Comparison of ENCODE assay signal across 12 cellular contexts in genomic region chr6:47741807-47742206, GRCh38. TPM values are rescaled to one million over a fixed set of nuclear protein-coding genes. Genes with fewer than 3 reads are reported as not detected.
DNase-seq lines count a peak whose midpoint lies in the region; ATAC-seq and TF ChIP-seq lines count a peak whose summit lies in the region.
"Had no signal": no experiment of that assay in that cellular context is flagged by ENCODE, and none has a peak within 500 bp of the region (broad histone marks: within the 10 kb centered on the region; RNA-seq: fewer than 3 reads in every experiment).

No MANE protein-coding gene starts in this region.

- peaks cover 2% of the 10 kb centered on the region for H3K9me3 Mint-ChIP-seq in activated naive CD4-positive, alpha-beta T cell treated with anti-CD3 and anti-CD28 coated beads for 36 hours

- no peak; the same call in 1 of the 2 replicates for TF ChIP-seq RAD21 in Ishikawa (IDR thresholded peaks at IDR 0.05; ENCODE audit: low read depth)

- H3K27ac Mint-ChIP-seq in activated naive CD4-positive, alpha-beta T cell treated with anti-CD3 and anti-CD28 coated beads for 36 hours, result peak overlapping the region; percentile 59

- no peaks in the 10 kb centered on the region for H3K9me3 ChIP-seq in thoracic aorta

- no peak overlapping the region for H3K4me3 Mint-ChIP-seq in activated naive CD4-positive, alpha-beta T cell treated with anti-CD3 and anti-CD28 coated beads for 36 hours

- no peak overlapping the region for H3K4me3 ChIP-seq in thoracic aorta

- TF ChIP-seq EP300 in Ishikawa (IDR thresholded peaks at IDR 0.05; ENCODE audit: borderline replicate concordance), result peak; percentile 38; the same call in 1 of the 2 replicates

- peaks cover 18% of the 10 kb centered on the region for H3K4me1 Mint-ChIP-seq in activated naive CD4-positive, alpha-beta T cell treated with anti-CD3 and anti-CD28 coated beads for 36 hours (ENCODE audit: low read depth)

- no peak for TF ChIP-seq CTCF in thoracic aorta (IDR thresholded peaks at IDR 0.05)

- peak; percentile 41 for DNase-seq in activated naive CD4-positive, alpha-beta T cell treated with anti-CD3 and anti-CD28 coated beads for 36 hours
- DNase-seq in activated naive CD4-positive, alpha-beta T cell (lab: John Stamatoyannopoulos, UW), result no peak
- DNase-seq in epithelial cell of prostate (ENCODE audit: low read depth, low spot score), result peak; percentile 77
- no peak for DNase-seq in thoracic aorta (ENCODE audit: low spot score)
- DNase-seq in CD1c-positive myeloid dendritic cell (ENCODE audit: extremely low spot score), result no peak
- no peak for DNase-seq in NCI-H1105 (lab: John Stamatoyannopoulos, UW)
- DNase-seq in NCI-H526 (lab: John Stamatoyannopoulos, UW), result no peak
- DNase-seq: AML-193, cortex of kidney, IMR-90 had no signal

- H3K27ac ChIP-seq in epithelial cell of prostate (peak overlapping the region; percentile 43), thoracic aorta (no peak overlapping the region)

- CTCF ChIA-PET in activated naive CD4-positive, alpha-beta T cell treated with anti-CD3 and anti-CD28 coated beads for 36 hours (lab: Charles Lee), result interaction anchor here (1.5 to 1.8 kb wide), 2 partner anchors 37 to 110 kb away, joined by 4 to 6 read pairs; no protein-coding TSS in a partner anchor

- no peaks in the 10 kb centered on the region for H3K27me3 ChIP-seq in thoracic aorta (replicated peaks; ENCODE audit: insufficient read depth)

- peak; percentile 55 for ATAC-seq in thoracic aorta (ENCODE audit: insufficient number of reproducible peaks, low FRiP score, low read depth)

- H3K27me3 Mint-ChIP-seq in activated naive CD4-positive, alpha-beta T cell treated with anti-CD3 and anti-CD28 coated beads for 36 hours (ENCODE audit: low read depth), result peaks cover 8% of the 10 kb centered on the region

- no peaks in the 10 kb centered on the region for H3K4me1 ChIP-seq in thoracic aorta (ENCODE audit: control insufficient read depth in 1 of 2, low read depth in 2 of 2)

- intact Hi-C loops in activated naive CD4-positive, alpha-beta T cell treated with anti-CD3 and anti-CD28 coated beads for 36 hours (cut with micrococcal nuclease), result loop anchor here (1.0 to 5.0 kb wide), 8 partner anchors 7 to 500 kb away; partner anchors contain the start of gene CD2AP

- no peaks in the 10 kb centered on the region for H3K36me3 ChIP-seq in thoracic aorta

- no peaks in the 10 kb centered on the region for H3K36me3 Mint-ChIP-seq in activated naive CD4-positive, alpha-beta T cell treated with anti-CD3 and anti-CD28 coated beads for 36 hours (ENCODE audit: low read depth)

TF ChIP-seq in Ishikawa, 13 proteins besides CTCF, POLR2A, EP300 and RAD21:
- TF ChIP-seq EGR1 (IDR thresholded peaks at IDR 0.05), result no peak
- no peak for TF ChIP-seq TAF1 (IDR thresholded peaks at IDR 0.05; ENCODE audit: low read depth)
- no peak for TF ChIP-seq USF1 (IDR thresholded peaks at IDR 0.05)
- no peak for TF ChIP-seq ZBTB7A (IDR thresholded peaks at IDR 0.05; ENCODE audit: low read depth)
- TF ChIP-seq REST (IDR thresholded peaks at IDR 0.05; ENCODE audit: low read depth), result no peak
- TF ChIP-seq TEAD4 (IDR thresholded peaks at IDR 0.05), result peak; percentile 51
- no peak for TF ChIP-seq FOXM1 (IDR thresholded peaks at IDR 0.05; ENCODE audit: borderline replicate concordance, low read depth)
- TF ChIP-seq NFIC (IDR thresholded peaks at IDR 0.05), result peak; percentile 45; the same call in 1 of the 2 replicates
- TF ChIP-seq CEBPB (IDR thresholded peaks at IDR 0.05), result no peak
- no peak for TF ChIP-seq YY1 (IDR thresholded peaks at IDR 0.05; ENCODE audit: low read depth)
- TF ChIP-seq, protein P1, sequence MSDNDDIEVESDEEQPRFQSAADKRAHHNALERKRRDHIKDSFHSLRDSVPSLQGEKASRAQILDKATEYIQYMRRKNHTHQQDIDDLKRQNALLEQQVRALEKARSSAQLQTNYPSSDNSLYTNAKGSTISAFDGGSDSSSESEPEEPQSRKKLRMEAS (IDR thresholded peaks at IDR 0.05), result no peak; the same call in 1 of the 2 replicates
- TF ChIP-seq CREB1 (IDR thresholded peaks at IDR 0.05; ENCODE audit: low read depth), result no peak
- 0 out of 2 replicates have a peak, but pooled peaks have one; percentile 21 for TF ChIP-seq TCF12 (IDR thresholded peaks at IDR 0.05; ENCODE audit: low read depth)
TF ChIP-seq in Ishikawa: peak in this region for 3.

RNA-seq across cellular contexts. Expression of gene OPN5, which starts 40.0 kb away (rescaled TPM):
- not detected for total RNA-seq in activated naive CD4-positive, alpha-beta T cell treated with anti-CD3 and anti-CD28 coated beads for 36 hours
- total RNA-seq in thoracic aorta, result not detected
- total RNA-seq: IMR-90, mononuclear cell had no signal

RNA-seq across cellular contexts. Expression of gene ADGRF4, which starts 43.4 kb away (rescaled TPM):
- not detected for total RNA-seq in activated naive CD4-positive, alpha-beta T cell treated with anti-CD3 and anti-CD28 coated beads for 36 hours
- not detected for total RNA-seq in thoracic aorta
- total RNA-seq: mononuclear cell had no signal

Comparison
In these comparisons a context has a peak if more than half of its experiments do, and no peak if none do; other contexts are left out.
1. DNase-seq: peak in activated naive CD4-positive, alpha-beta T cell treated with anti-CD3 and anti-CD28 coated beads for 36 hours (single experiment) and epithelial cell of prostate (single experiment); none in activated naive CD4-positive, alpha-beta T cell (0 of 4), thoracic aorta (single experiment), CD1c-positive myeloid dendritic cell (single experiment), NCI-H1105 (single experiment) and NCI-H526 (0 of 2).